In genomic region chr2:164447660-164448059, GRCh38 we compare ENCODE assay signal across 1 cellular context.
TF ChIP-seq lines count a peak whose summit lies in the region.

No MANE protein-coding gene starts in this region.

TF ChIP-seq in H1, 55 proteins besides CTCF, POLR2A, EP300 and RAD21:
- TF ChIP-seq HDAC2 (IDR thresholded peaks at IDR 0.05; ENCODE audit: borderline replicate concordance in 1 of 2, low read depth in 2 of 2, low read length in 2 of 2): no peak
- no peak for TF ChIP-seq CHD1 (IDR thresholded peaks at IDR 0.05; ENCODE audit: low read depth, low read length)
- no peak for TF ChIP-seq TBP (IDR thresholded peaks at IDR 0.05; ENCODE audit: low read depth, low read length)
- no peak for TF ChIP-seq HDAC6 (IDR thresholded peaks at IDR 0.05; ENCODE audit: low read depth, low read length)
- no peak for TF ChIP-seq NRF1 (IDR thresholded peaks at IDR 0.05; ENCODE audit: low read depth, low read length)
- TF ChIP-seq SUZ12 (IDR thresholded peaks at IDR 0.05; ENCODE audit: low read length): no peak
- no peak for TF ChIP-seq USF2 (IDR thresholded peaks at IDR 0.05; ENCODE audit: low read length)
- no peak for TF ChIP-seq E2F6 (IDR thresholded peaks at IDR 0.05)
- TF ChIP-seq BACH1 (IDR thresholded peaks at IDR 0.05; ENCODE audit: low read length): no peak
- no peak for TF ChIP-seq SIX5 (IDR thresholded peaks at IDR 0.05; ENCODE audit: low read depth, low read length)
- TF ChIP-seq YY1 (IDR thresholded peaks at IDR 0.05; ENCODE audit: low read depth, low read length): no peak
- TF ChIP-seq KDM4A (IDR thresholded peaks at IDR 0.05; ENCODE audit: low read depth, low read length, severe bottlenecking): no peak
- no peak for TF ChIP-seq ATF2 (IDR thresholded peaks at IDR 0.05; ENCODE audit: low read length)
- no peak for TF ChIP-seq BRCA1 (IDR thresholded peaks at IDR 0.05; ENCODE audit: low read depth, low read length)
- TF ChIP-seq ZNF274 (IDR thresholded peaks at IDR 0.05; ENCODE audit: borderline replicate concordance, extremely low read depth, low read length): no peak
- no peak for TF ChIP-seq GTF2F1 (IDR thresholded peaks at IDR 0.05; ENCODE audit: borderline replicate concordance, low read depth, low read length)
- no peak for TF ChIP-seq JUND (IDR thresholded peaks at IDR 0.05; ENCODE audit: low read length)
- no peak for TF ChIP-seq ATF3 (IDR thresholded peaks at IDR 0.05; ENCODE audit: insufficient read depth, low read depth, low read length)
